ENCODE assay signal across 8 cellular contexts in genomic region chr11:128757886-128758612, GRCh38.
DNase-seq lines count a peak whose midpoint lies in the region; ATAC-seq lines count a peak whose summit lies in the region.

No MANE protein-coding gene starts in this region.

- ATAC-seq in GM18502 (IDR thresholded peaks at IDR 0.05; ENCODE audit: poor library complexity, unreplicated experiment) = peak; percentile 78
- ATAC-seq in GM21447 (IDR thresholded peaks at IDR 0.05; ENCODE audit: unreplicated experiment) = peak; percentile 80
- ATAC-seq in HG03558 (IDR thresholded peaks at IDR 0.05; ENCODE audit: extremely low read depth, unreplicated experiment) = peak; percentile 70

- DNase-seq in germinal center (ENCODE audit: low spot score) = peak; percentile 64
- no peak for DNase-seq in NOMO-1 treated with dmso at 0.1 percent for 144 hours (lab: John Stamatoyannopoulos, UW; ENCODE audit: unreplicated experiment)
- no peak for DNase-seq in HT-29 (ENCODE audit: low spot score)
- DNase-seq in OCI-M2 (lab: John Stamatoyannopoulos, UW; ENCODE audit: unreplicated experiment) = no peak
- no peak for DNase-seq in HCEC 1CT
